2 cellular contexts compared by ENCODE assay signal in the genomic region with DNA sequence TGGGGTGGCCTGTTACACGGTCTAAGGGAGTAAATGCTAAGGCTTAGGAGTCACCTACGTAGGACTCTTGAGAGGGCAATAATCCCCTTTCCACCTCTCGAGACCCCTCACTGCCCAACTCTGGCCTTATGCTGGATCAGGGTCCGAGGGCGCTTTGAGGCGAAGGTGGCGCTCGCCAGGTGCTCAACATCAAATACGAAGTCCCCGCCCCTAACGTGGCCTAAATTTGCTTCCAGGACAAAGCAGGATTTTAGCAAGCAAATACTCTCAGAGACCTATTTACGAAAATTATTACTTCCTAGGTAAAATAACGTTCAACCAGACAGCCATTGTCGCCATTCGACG.
TF ChIP-seq lines count a peak whose summit lies in the region.

No MANE protein-coding gene starts in this region.

TF ChIP-seq in HEK293, 187 proteins besides CTCF, POLR2A, EP300 and RAD21 (continued from another document and continues in another):
- TF ChIP-seq GLIS1 (tag by site-specific recombination; IDR thresholded peaks at IDR 0.05) (no peak), IKZF3 (tag by site-specific recombination; IDR thresholded peaks at IDR 0.05) (no peak), ZNF529 (tag by site-specific recombination; IDR thresholded peaks at IDR 0.05; ENCODE audit: insufficient replicate concordance) (no peak), ZNF10 (tag by site-specific recombination; IDR thresholded peaks at IDR 0.05) (peak; percentile 70; the same call in 1 of the 2 replicates), ZBTB8A (tag by site-specific recombination; IDR thresholded peaks at IDR 0.05) (0 out of 2 replicates have a peak, but pooled peaks have one; percentile 5), ZNF169 (tag by site-specific recombination; IDR thresholded peaks at IDR 0.05) (no peak), ZBTB7A (tag by site-specific recombination; IDR thresholded peaks at IDR 0.05; ENCODE audit: low read depth) (0 out of 2 replicates have a peak, but pooled peaks have one; percentile 52), ZNF624 (tag by site-specific recombination; IDR thresholded peaks at IDR 0.05) (no peak), ZBTB48 (tag by site-specific recombination; IDR thresholded peaks at IDR 0.05) (no peak), ZXDB (tag by site-specific recombination; IDR thresholded peaks at IDR 0.05) (no peak), ZNF530 (tag by site-specific recombination; IDR thresholded peaks at IDR 0.05; ENCODE audit: low read depth) (no peak), ZNF843 (tag by site-specific recombination; IDR thresholded peaks at IDR 0.05) (no peak), ZNF292 (tag by site-specific recombination; IDR thresholded peaks at IDR 0.05; ENCODE audit: borderline replicate concordance, low read depth) (no peak), ZNF473 (tag by site-specific recombination; IDR thresholded peaks at IDR 0.05) (no peak), ZNF221 (tag by site-specific recombination; IDR thresholded peaks at IDR 0.05; ENCODE audit: borderline replicate concordance) (no peak), ZSCAN16 (tag by site-specific recombination; IDR thresholded peaks at IDR 0.05) (no peak), ZNF366 (tag by site-specific recombination; conservative IDR thresholded peaks at IDR 0.05) (no peak), ZNF335 (tag by site-specific recombination; conservative IDR thresholded peaks at IDR 0.05) (peak; percentile 51; the same call in 1 of the 2 replicates), ZNF133 (tag by site-specific recombination; IDR thresholded peaks at IDR 0.05) (no peak), ZNF600 (tag by site-specific recombination; IDR thresholded peaks at IDR 0.05) (no peak), ZNF394 (tag by site-specific recombination; IDR thresholded peaks at IDR 0.05; ENCODE audit: borderline replicate concordance) (no peak)
- TF ChIP-seq, protein P1, sequence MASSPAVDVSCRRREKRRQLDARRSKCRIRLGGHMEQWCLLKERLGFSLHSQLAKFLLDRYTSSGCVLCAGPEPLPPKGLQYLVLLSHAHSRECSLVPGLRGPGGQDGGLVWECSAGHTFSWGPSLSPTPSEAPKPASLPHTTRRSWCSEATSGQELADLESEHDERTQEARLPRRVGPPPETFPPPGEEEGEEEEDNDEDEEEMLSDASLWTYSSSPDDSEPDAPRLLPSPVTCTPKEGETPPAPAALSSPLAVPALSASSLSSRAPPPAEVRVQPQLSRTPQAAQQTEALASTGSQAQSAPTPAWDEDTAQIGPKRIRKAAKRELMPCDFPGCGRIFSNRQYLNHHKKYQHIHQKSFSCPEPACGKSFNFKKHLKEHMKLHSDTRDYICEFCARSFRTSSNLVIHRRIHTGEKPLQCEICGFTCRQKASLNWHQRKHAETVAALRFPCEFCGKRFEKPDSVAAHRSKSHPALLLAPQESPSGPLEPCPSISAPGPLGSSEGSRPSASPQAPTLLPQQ (tag by site-specific recombination; IDR thresholded peaks at IDR 0.05), result no peak; the same call in 1 of the 2 replicates
- TF ChIP-seq, protein P2, sequence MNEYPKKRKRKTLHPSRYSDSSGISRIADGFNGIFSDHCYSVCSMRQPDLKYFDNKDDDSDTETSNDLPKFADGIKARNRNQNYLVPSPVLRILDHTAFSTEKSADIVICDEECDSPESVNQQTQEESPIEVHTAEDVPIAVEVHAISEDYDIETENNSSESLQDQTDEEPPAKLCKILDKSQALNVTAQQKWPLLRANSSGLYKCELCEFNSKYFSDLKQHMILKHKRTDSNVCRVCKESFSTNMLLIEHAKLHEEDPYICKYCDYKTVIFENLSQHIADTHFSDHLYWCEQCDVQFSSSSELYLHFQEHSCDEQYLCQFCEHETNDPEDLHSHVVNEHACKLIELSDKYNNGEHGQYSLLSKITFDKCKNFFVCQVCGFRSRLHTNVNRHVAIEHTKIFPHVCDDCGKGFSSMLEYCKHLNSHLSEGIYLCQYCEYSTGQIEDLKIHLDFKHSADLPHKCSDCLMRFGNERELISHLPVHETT (tag by site-specific recombination; IDR thresholded peaks at IDR 0.05), result no peak
- TF ChIP-seq, protein P3, sequence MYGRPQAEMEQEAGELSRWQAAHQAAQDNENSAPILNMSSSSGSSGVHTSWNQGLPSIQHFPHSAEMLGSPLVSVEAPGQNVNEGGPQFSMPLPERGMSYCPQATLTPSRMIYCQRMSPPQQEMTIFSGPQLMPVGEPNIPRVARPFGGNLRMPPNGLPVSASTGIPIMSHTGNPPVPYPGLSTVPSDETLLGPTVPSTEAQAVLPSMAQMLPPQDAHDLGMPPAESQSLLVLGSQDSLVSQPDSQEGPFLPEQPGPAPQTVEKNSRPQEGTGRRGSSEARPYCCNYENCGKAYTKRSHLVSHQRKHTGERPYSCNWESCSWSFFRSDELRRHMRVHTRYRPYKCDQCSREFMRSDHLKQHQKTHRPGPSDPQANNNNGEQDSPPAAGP (tag by site-specific recombination; IDR thresholded peaks at IDR 0.05), result no peak; the same call in 1 of the 2 replicates
- TF ChIP-seq, protein P4, sequence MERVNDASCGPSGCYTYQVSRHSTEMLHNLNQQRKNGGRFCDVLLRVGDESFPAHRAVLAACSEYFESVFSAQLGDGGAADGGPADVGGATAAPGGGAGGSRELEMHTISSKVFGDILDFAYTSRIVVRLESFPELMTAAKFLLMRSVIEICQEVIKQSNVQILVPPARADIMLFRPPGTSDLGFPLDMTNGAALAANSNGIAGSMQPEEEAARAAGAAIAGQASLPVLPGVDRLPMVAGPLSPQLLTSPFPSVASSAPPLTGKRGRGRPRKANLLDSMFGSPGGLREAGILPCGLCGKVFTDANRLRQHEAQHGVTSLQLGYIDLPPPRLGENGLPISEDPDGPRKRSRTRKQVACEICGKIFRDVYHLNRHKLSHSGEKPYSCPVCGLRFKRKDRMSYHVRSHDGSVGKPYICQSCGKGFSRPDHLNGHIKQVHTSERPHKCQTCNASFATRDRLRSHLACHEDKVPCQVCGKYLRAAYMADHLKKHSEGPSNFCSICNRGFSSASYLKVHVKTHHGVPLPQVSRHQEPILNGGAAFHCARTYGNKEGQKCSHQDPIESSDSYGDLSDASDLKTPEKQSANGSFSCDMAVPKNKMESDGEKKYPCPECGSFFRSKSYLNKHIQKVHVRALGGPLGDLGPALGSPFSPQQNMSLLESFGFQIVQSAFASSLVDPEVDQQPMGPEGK (tag by site-specific recombination; IDR thresholded peaks at IDR 0.05), result no peak
- TF ChIP-seq, protein P5, sequence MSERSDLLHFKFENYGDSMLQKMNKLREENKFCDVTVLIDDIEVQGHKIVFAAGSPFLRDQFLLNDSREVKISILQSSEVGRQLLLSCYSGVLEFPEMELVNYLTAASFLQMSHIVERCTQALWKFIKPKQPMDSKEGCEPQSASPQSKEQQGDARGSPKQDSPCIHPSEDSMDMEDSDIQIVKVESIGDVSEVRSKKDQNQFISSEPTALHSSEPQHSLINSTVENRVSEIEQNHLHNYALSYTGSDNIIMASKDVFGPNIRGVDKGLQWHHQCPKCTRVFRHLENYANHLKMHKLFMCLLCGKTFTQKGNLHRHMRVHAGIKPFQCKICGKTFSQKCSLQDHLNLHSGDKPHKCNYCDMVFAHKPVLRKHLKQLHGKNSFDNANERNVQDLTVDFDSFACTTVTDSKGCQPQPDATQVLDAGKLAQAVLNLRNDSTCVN (tag by site-specific recombination; optimal IDR thresholded peaks at IDR 0.05), result peak; percentile 36

TF ChIP-seq in WTC11, 78 proteins besides CTCF, POLR2A, EP300 and RAD21 (continued from another document):
- TF ChIP-seq, protein P6, sequence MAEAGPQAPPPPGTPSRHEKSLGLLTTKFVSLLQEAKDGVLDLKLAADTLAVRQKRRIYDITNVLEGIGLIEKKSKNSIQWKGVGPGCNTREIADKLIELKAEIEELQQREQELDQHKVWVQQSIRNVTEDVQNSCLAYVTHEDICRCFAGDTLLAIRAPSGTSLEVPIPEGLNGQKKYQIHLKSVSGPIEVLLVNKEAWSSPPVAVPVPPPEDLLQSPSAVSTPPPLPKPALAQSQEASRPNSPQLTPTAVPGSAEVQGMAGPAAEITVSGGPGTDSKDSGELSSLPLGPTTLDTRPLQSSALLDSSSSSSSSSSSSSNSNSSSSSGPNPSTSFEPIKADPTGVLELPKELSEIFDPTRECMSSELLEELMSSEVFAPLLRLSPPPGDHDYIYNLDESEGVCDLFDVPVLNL (CRISPR knock-in tag; IDR thresholded peaks at IDR 0.05; ENCODE audit: borderline replicate concordance, low read depth), result no peak
- TF ChIP-seq TCF7 (CRISPR knock-in tag; IDR thresholded peaks at IDR 0.05; ENCODE audit: low read depth), result no peak
- no peak for TF ChIP-seq CREM (CRISPR knock-in tag; IDR thresholded peaks at IDR 0.05)
- TF ChIP-seq, protein P7, sequence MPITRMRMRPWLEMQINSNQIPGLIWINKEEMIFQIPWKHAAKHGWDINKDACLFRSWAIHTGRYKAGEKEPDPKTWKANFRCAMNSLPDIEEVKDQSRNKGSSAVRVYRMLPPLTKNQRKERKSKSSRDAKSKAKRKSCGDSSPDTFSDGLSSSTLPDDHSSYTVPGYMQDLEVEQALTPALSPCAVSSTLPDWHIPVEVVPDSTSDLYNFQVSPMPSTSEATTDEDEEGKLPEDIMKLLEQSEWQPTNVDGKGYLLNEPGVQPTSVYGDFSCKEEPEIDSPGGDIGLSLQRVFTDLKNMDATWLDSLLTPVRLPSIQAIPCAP (CRISPR knock-in tag; IDR thresholded peaks at IDR 0.05), result peak; percentile 50; the same call in 1 of the 2 replicates
- no peak for TF ChIP-seq RELA (CRISPR knock-in tag; IDR thresholded peaks at IDR 0.05; ENCODE audit: borderline replicate concordance)
- TF ChIP-seq FOXK1 (CRISPR knock-in tag; IDR thresholded peaks at IDR 0.05), result no peak
- TF ChIP-seq, protein P8, sequence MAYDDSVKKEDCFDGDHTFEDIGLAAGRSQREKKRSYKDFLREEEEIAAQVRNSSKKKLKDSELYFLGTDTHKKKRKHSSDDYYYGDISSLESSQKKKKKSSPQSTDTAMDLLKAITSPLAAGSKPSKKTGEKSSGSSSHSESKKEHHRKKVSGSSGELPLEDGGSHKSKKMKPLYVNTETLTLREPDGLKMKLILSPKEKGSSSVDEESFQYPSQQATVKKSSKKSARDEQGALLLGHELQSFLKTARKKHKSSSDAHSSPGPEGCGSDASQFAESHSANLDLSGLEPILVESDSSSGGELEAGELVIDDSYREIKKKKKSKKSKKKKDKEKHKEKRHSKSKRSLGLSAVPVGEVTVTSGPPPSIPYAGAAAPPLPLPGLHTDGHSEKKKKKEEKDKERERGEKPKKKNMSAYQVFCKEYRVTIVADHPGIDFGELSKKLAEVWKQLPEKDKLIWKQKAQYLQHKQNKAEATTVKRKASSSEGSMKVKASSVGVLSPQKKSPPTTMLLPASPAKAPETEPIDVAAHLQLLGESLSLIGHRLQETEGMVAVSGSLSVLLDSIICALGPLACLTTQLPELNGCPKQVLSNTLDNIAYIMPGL (CRISPR knock-in tag; IDR thresholded peaks at IDR 0.05), result 0 out of 2 replicates have a peak, but pooled peaks have one; percentile 10
